30 cellular contexts compared by ENCODE assay signal in genomic region chr12:125243811-125244210, GRCh38. TPM values are rescaled to one million over a fixed set of nuclear protein-coding genes. Genes with fewer than 3 reads are reported as not detected.
"Had no signal": no experiment of that assay in that cellular context is flagged by ENCODE, and none has a peak within 500 bp of the region (broad histone marks: within the 10 kb centered on the region; RNA-seq: fewer than 3 reads in every experiment).

No MANE protein-coding gene starts in this region.

- H3K36me3 ChIP-seq: ascending aorta, breast epithelium, cardiac muscle cell, gastrocnemius medialis had no signal

- H3K4me3 ChIP-seq: ascending aorta, breast epithelium, cardiac muscle cell, coronary artery, dorsolateral prefrontal cortex, gastrocnemius medialis had no signal

- H3K27me3 ChIP-seq: ascending aorta, cardiac muscle cell had no signal

- H3K27ac ChIP-seq: ascending aorta, breast epithelium, cardiac muscle cell, gastrocnemius medialis, VCaP had no signal

- DNase-seq: activated CD4-positive, alpha-beta memory T cell treated with anti-CD3 and anti-CD28 coated beads, Interleukin-2, amount 10 ng/mL, durations not matched to agents 7 days and 5 days; activated CD4-positive, alpha-beta T cell treated with anti-CD3 and anti-CD28 coated beads for 1 hour; activated CD4-positive, alpha-beta T cell treated with anti-CD3 and anti-CD28 coated beads for 4 hours; activated CD4-positive, alpha-beta T cell treated with anti-CD3 and anti-CD28 coated beads, Interleukin-2, amount 10 ng/mL, durations not matched to agents 7 days and 5 days; activated CD4-positive, alpha-beta T cell treated with anti-CD3 and anti-CD28 coated beads, Interleukin-2, amount 50 U/mL, for 4 hours; activated CD8-positive, alpha-beta memory T cell treated with anti-CD3 and anti-CD28 coated beads, Interleukin-2, amount 50 U/mL, for 48 hours; activated gamma-delta T cell; activated naive CD4-positive, alpha-beta T cell; activated naive CD4-positive, alpha-beta T cell treated with anti-CD3 and anti-CD28 coated beads, Interleukin-2, amount 10 ng/mL, durations not matched to agents 7 days and 5 days; activated naive CD8-positive, alpha-beta T cell treated with anti-CD3 and anti-CD28 coated beads, Interleukin-2, amount 10 ng/mL, durations not matched to agents 7 days and 5 days; activated T-cell treated with anti-CD3 and anti-CD28 coated beads for 4 hours; activated T-cell treated with anti-CD3 and anti-CD28 coated beads, Interleukin-2, amount 50 U/mL, for 24 hours; activated T-cell treated with anti-CD3 and anti-CD28 coated beads, Interleukin-2, amount 50 U/mL, for 72 hours; dorsolateral prefrontal cortex; effector memory CD4-positive, alpha-beta T cell; endodermal cell; foreskin fibroblast; gastrocnemius medialis; glutamatergic neuron; T-helper 2 cell had no signal

- ATAC-seq: activated naive CD4-positive, alpha-beta T cell treated with anti-CD3 and anti-CD28 coated beads, Interleukin-2, amount 50 U/mL, for 72 hours; activated T-cell treated with anti-CD3 and anti-CD28 coated beads, Interleukin-2, amount 50 U/mL, for 72 hours; esophagus mucosa; gastrocnemius medialis; WTC11 had no signal

- H3K9me3 ChIP-seq: ascending aorta, breast epithelium, gastrocnemius medialis had no signal

- H3K4me1 ChIP-seq: ascending aorta, breast epithelium had no signal

RNA-seq across cellular contexts. Expression of gene TMEM132B, which starts 57.6 kb away (rescaled TPM):
- total RNA-seq: activated CD4-positive, alpha-beta memory T cell treated with anti-CD3 and anti-CD28 coated beads, Interleukin-2, amount 10 ng/mL, durations not matched to agents 7 days and 5 days; activated CD4-positive, alpha-beta T cell treated with anti-CD3 and anti-CD28 coated beads, Interleukin-2, amount 10 ng/mL, durations not matched to agents 7 days and 5 days; activated naive CD4-positive, alpha-beta T cell treated with anti-CD3 and anti-CD28 coated beads, Interleukin-2, amount 50 U/mL, for 72 hours; activated naive CD8-positive, alpha-beta T cell treated with anti-CD3 and anti-CD28 coated beads, Interleukin-2, amount 10 ng/mL, durations not matched to agents 7 days and 5 days; activated T-cell treated with anti-CD3 and anti-CD28 coated beads, Interleukin-2, amount 50 U/mL, for 72 hours; epithelial cell of proximal tubule; T-helper 1 cell treated with Interleukin-12 subunit alpha and Interleukin-12 subunit beta and Interleukin-4 antibody, amounts not matched to agents 30 ng/mL and 1 ng/mL, for 36 hours had no signal
